7 cellular contexts compared by ENCODE assay signal in the genomic region with DNA sequence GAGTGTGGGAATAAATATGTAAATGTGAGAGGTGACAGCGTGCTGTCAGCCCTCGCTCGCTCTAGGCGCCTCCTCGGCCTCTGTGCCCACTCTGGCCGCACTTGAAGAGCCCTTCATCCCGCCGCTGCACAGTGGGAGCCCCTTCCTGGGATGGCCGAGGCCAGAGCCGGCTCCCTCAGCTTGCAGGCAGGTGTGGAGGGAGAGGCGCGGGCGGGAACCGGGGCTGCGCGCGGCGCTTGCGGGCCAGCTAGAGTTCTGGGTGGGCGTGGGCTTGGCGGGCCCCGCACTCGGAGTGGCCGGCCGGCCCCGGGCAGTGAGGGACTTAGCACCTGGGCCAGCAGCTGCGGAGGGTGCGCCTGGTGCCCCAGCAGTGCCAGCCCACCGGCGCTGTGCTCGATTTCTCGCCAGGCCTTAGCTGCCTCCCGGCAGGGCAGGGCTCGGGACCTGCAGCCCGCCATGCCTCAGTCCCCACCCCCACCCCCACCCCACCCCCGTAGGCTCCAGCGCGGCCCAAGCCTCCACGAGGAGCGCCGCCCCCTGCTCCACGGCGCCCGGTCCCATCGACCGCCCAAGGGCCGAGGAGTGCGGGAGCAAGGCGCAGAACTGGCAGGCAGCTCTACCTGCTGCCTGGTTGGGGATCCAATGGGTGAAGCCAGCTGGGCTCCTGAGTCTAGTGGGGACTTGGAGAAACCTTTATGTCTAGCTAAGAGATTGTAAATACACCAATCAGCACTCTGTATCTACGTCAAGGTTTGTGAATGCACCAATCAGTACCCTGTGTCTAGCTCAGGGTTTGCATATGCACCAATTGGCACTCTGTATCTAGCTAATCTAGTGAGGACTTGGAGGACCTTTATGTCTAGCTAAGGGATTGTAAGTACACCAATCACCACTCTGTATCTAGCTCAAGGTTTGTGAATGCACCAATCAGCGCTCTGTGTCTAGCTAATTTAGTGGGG. TPM values are rescaled to one million over a fixed set of nuclear protein-coding genes. Genes with fewer than 3 reads are reported as not detected.
DNase-seq lines count a peak whose midpoint lies in the region.
"Not testable (repeated sequence)": the region's sequence is repeated elsewhere in the genome, so short reads cannot be mapped to it uniquely, and the experiment has no call there.

No MANE protein-coding gene starts in this region.

- H3K4me1 Mint-ChIP-seq in dendritic cell treated with granulocyte-macrophage colony-stimulating factor and Interleukin-4, amounts not matched to agents 40 ng/mL and 50 ng/mL, for 4 days (ENCODE audit: low read depth), result peaks cover 63% of the 10 kb centered on the region

- peaks cover 70% of the 10 kb centered on the region for H3K36me3 Mint-ChIP-seq in dendritic cell treated with granulocyte-macrophage colony-stimulating factor and Interleukin-4, amounts not matched to agents 40 ng/mL and 50 ng/mL, for 4 days (ENCODE audit: low read depth)

- not testable (repeated sequence) for H3K36me3 ChIP-seq in ES-I3 (ENCODE audit: insufficient read depth, low read length)

- not testable (repeated sequence) for H3K27me3 Mint-ChIP-seq in dendritic cell treated with granulocyte-macrophage colony-stimulating factor and Interleukin-4, amounts not matched to agents 40 ng/mL and 50 ng/mL, for 4 days

- H3K9ac ChIP-seq in ES-I3 (ENCODE audit: low read depth, low read length), result peak overlapping the region; percentile 28; the same call in 1 of the 2 replicates

- intact Hi-C loops in dendritic cell treated with granulocyte-macrophage colony-stimulating factor and Interleukin-4, amounts not matched to agents 40 ng/mL and 50 ng/mL, for 4 days (cut with micrococcal nuclease), result loop anchor here (1.0 kb wide), 1 partner anchor 12 kb away; no protein-coding TSS in a partner anchor

- peak overlapping the region; percentile 90 for H3K27ac Mint-ChIP-seq in dendritic cell treated with granulocyte-macrophage colony-stimulating factor and Interleukin-4, amounts not matched to agents 40 ng/mL and 50 ng/mL, for 4 days

- not testable (repeated sequence) for H3K9me3 ChIP-seq in ES-I3 (ENCODE audit: control insufficient read depth, insufficient read depth, low read length)

- DNase-seq in HT1080 (ENCODE audit: low read depth) (peak; percentile 26), NCI-H2029 (lab: John Stamatoyannopoulos, UW) (peak; percentile 31), NCI-H510A treated with DMSO at 0.1 percent for 48 hours (lab: John Stamatoyannopoulos, UW) (peak; percentile 24), SW480 (ENCODE audit: low spot score) (peak; percentile 68), mesenteric fat pad (ENCODE audit: low spot score) (peak; percentile 79)

- H3K4me1 ChIP-seq in ES-I3 (ENCODE audit: insufficient read depth, low read length), result not testable (repeated sequence)

- not testable (repeated sequence) for H3K4me3 Mint-ChIP-seq in dendritic cell treated with granulocyte-macrophage colony-stimulating factor and Interleukin-4, amounts not matched to agents 40 ng/mL and 50 ng/mL, for 4 days

- H3K9me3 Mint-ChIP-seq in dendritic cell treated with granulocyte-macrophage colony-stimulating factor and Interleukin-4, amounts not matched to agents 40 ng/mL and 50 ng/mL, for 4 days, result not testable (repeated sequence)

RNA-seq across cellular contexts. Expression of gene PILRA, which starts 8.5 kb away (rescaled TPM):
- 0.61 and 1.2 TPM in 2 replicates for total RNA-seq in HT1080 (2014; rRNA removed; shearing (Covaris generic))
- 0.09 and 0.19 TPM in 2 replicates for polyA plus RNA-seq in HT1080 (2015; cell fraction: cytosol; rRNA removed)
- polyA plus RNA-seq in HT1080 (2015; cell fraction: nucleus; rRNA removed), result 7.2 and 8.7 TPM in 2 replicates
- 14.5 TPM for total RNA-seq in mesenteric fat pad

RNA-seq across cellular contexts. Expression of gene PILRB, which starts 23.9 kb away (rescaled TPM):
- total RNA-seq in HT1080 (2014; rRNA removed; shearing (Covaris generic)), result 21.5 and 23.4 TPM in 2 replicates
- polyA plus RNA-seq in HT1080 (2015; cell fraction: cytosol; rRNA removed), result 11.6 and 11.8 TPM in 2 replicates
- 237 and 253 TPM in 2 replicates for polyA plus RNA-seq in HT1080 (2015; cell fraction: nucleus; rRNA removed)
- total RNA-seq in mesenteric fat pad, result 32.1 TPM

RNA-seq across cellular contexts. Expression of gene ZCWPW1, which starts 46.7 kb away (rescaled TPM):
- 1.0 and 1.1 TPM in 2 replicates for total RNA-seq in HT1080 (2014; rRNA removed; shearing (Covaris generic))
- 0.76 and 0.95 TPM in 2 replicates for polyA plus RNA-seq in HT1080 (2015; cell fraction: cytosol; rRNA removed)
- polyA plus RNA-seq in HT1080 (2015; cell fraction: nucleus; rRNA removed), result 1.9 and 3.5 TPM in 2 replicates
- total RNA-seq in mesenteric fat pad, result 3.2 TPM

RNA-seq across cellular contexts. Expression of gene MEPCE, which starts 47.8 kb away (rescaled TPM):
- 69.7 and 86.6 TPM in 2 replicates for total RNA-seq in HT1080 (2014; rRNA removed; shearing (Covaris generic))
- polyA plus RNA-seq in HT1080 (2015; cell fraction: cytosol; rRNA removed), result 33.8 and 37.4 TPM in 2 replicates
- 56.3 and 60.9 TPM in 2 replicates for polyA plus RNA-seq in HT1080 (2015; cell fraction: nucleus; rRNA removed)
- 25.9 TPM for total RNA-seq in mesenteric fat pad

RNA-seq across cellular contexts. Expression of gene PPP1R35, which starts 54.5 kb away (rescaled TPM):
- total RNA-seq in HT1080 (2014; rRNA removed; shearing (Covaris generic)), result 47.7 and 64.3 TPM in 2 replicates
- 51.0 and 63.9 TPM in 2 replicates for polyA plus RNA-seq in HT1080 (2015; cell fraction: cytosol; rRNA removed)
- 125 and 197 TPM in 2 replicates for polyA plus RNA-seq in HT1080 (2015; cell fraction: nucleus; rRNA removed)
- 24.8 TPM for total RNA-seq in mesenteric fat pad

Comparison
In these comparisons a context has a peak if more than half of its experiments do, and no peak if none do; other contexts are left out.
1. Peak in every context shown above with its lines: DNase-seq.
2. DNase-seq: peak in every context shown above with its lines; median percentile 79 in mesenteric fat pad; 68 in SW480; 31 in NCI-H2029; 26 in HT1080; 24 in NCI-H510A treated with DMSO at 0.1 percent for 48 hours.